In the genomic region with DNA sequence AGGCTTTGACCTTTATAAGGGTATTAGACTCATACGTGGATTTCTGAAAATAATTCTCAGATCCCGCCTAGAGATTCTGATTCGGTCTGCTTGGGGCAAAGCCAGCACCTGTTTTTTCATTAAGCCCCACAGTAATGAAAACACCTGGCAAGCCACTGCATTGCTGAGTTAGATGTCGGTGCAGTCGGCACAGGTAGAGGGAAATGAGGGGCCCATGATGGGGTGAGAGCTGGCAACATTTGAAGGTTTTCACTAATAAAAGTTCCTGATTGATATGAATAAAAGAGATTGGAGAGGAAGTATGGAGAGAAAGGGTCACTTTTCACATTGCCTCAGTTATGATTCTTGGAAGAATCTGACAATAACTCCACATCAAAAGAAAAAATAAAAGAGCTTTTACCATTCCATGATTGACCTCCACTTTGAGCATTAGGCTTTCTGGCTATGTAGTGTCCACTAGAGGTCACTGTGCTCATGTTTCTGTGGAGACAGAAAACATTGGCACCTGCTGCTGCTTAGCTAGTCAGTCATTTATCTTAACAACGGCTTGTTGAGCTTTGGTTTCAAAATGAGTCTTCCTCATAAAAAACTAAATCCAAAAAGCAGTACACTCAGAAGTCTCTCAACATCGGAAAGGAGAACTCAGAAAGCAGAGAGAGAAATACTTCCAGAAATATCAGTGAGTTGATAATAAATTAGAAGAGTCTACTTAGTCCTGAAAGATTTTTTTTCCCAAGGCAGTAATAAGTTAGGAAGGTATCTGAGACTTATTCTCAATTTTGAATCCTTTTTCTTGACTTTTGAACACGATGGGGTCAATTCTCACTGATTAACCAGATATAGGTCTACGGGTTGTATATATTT, we compare ENCODE assay signal across 8 cellular contexts. TPM values are rescaled to one million over a fixed set of nuclear protein-coding genes. Genes with fewer than 3 reads are reported as not detected.
DNase-seq lines count a peak whose midpoint lies in the region; ATAC-seq and TF ChIP-seq lines count a peak whose summit lies in the region.

No MANE protein-coding gene starts in this region.

- H3K9me3 Mint-ChIP-seq in activated T-helper 1 cell treated with anti-CD3 and anti-CD28 coated beads, Interleukin-12 subunit alpha, Interleukin-12 subunit beta, Interleukin-2, Interleukin-4 antibody, amounts not matched to agents 30 ng/mL and 10 ng/mL and 1 ng/mL, durations not matched to agents 14 hours and 24 hours and 36 hours, result no peaks in the 10 kb centered on the region

- no peaks in the 10 kb centered on the region for H3K9me3 ChIP-seq in parathyroid adenoma (ENCODE audit: control insufficient read depth, low read length)

- H2AFZ ChIP-seq in parathyroid adenoma, result peak overlapping the region; percentile 67

- H3K27ac Mint-ChIP-seq in activated T-helper 1 cell treated with anti-CD3 and anti-CD28 coated beads, Interleukin-12 subunit alpha, Interleukin-12 subunit beta, Interleukin-2, Interleukin-4 antibody, amounts not matched to agents 30 ng/mL and 10 ng/mL and 1 ng/mL, durations not matched to agents 14 hours and 24 hours and 36 hours, result no peak overlapping the region

- H3K4me2 ChIP-seq in parathyroid adenoma (ENCODE audit: low read length), result peak overlapping the region; percentile 13

- H3K9ac ChIP-seq in parathyroid adenoma, result no peak overlapping the region

- DNase-seq in NCI-H1436 (lab: John Stamatoyannopoulos, UW), result peak; percentile 34
- no peak for DNase-seq in NCI-H1436 treated with DMSO at 0.1 percent for 48 hours (lab: John Stamatoyannopoulos, UW)
- DNase-seq in NCI-H345 treated with DMSO at 0.1 percent for 48 hours (lab: John Stamatoyannopoulos, UW; ENCODE audit: unreplicated experiment), result peak; percentile 68
- DNase-seq in activated T-helper 1 cell treated with anti-CD3 and anti-CD28 coated beads, Interleukin-12 subunit alpha, Interleukin-12 subunit beta, Interleukin-2, Interleukin-4 antibody, amounts not matched to agents 30 ng/mL and 10 ng/mL and 1 ng/mL, durations not matched to agents 14 hours and 24 hours and 36 hours (ENCODE audit: low spot score), result peak; percentile 27
- DNase-seq in globus pallidus (ENCODE audit: low spot score), result peak; percentile 73

- peaks cover 34% of the 10 kb centered on the region for H3K27me3 Mint-ChIP-seq in activated T-helper 1 cell treated with anti-CD3 and anti-CD28 coated beads, Interleukin-12 subunit alpha, Interleukin-12 subunit beta, Interleukin-2, Interleukin-4 antibody, amounts not matched to agents 30 ng/mL and 10 ng/mL and 1 ng/mL, durations not matched to agents 14 hours and 24 hours and 36 hours (ENCODE audit: insufficient read depth)

- H3K79me2 ChIP-seq in parathyroid adenoma, result no peaks in the 10 kb centered on the region

- intact Hi-C loops in activated T-helper 1 cell treated with anti-CD3 and anti-CD28 coated beads, Interleukin-12 subunit alpha, Interleukin-12 subunit beta, Interleukin-2, Interleukin-4 antibody, amounts not matched to agents 30 ng/mL and 10 ng/mL and 1 ng/mL, durations not matched to agents 14 hours and 24 hours and 36 hours (cut with micrococcal nuclease), result loop anchor here (1.0 to 2.0 kb wide), 2 partner anchors 9 to 238 kb away; no protein-coding TSS in a partner anchor

- no peak overlapping the region for H3K4me3 ChIP-seq in parathyroid adenoma (ENCODE audit: low read depth, low read length)

- no peak overlapping the region for H3K4me3 Mint-ChIP-seq in activated T-helper 1 cell treated with anti-CD3 and anti-CD28 coated beads, Interleukin-12 subunit alpha, Interleukin-12 subunit beta, Interleukin-2, Interleukin-4 antibody, amounts not matched to agents 30 ng/mL and 10 ng/mL and 1 ng/mL, durations not matched to agents 14 hours and 24 hours and 36 hours

- TF ChIP-seq CTCF in parathyroid adenoma (IDR thresholded peaks at IDR 0.05), result peak; percentile 85

- H3K27ac ChIP-seq in parathyroid adenoma, result no peak overlapping the region

- H3K4me1 ChIP-seq in parathyroid adenoma, result peaks cover 3% of the 10 kb centered on the region

- no peaks in the 10 kb centered on the region for H3K36me3 Mint-ChIP-seq in activated T-helper 1 cell treated with anti-CD3 and anti-CD28 coated beads, Interleukin-12 subunit alpha, Interleukin-12 subunit beta, Interleukin-2, Interleukin-4 antibody, amounts not matched to agents 30 ng/mL and 10 ng/mL and 1 ng/mL, durations not matched to agents 14 hours and 24 hours and 36 hours (ENCODE audit: low read depth)

- H3K27me3 ChIP-seq in parathyroid adenoma (ENCODE audit: control insufficient read depth, insufficient read depth, low read length), result no peaks in the 10 kb centered on the region

- H3K4me1 Mint-ChIP-seq in activated T-helper 1 cell treated with anti-CD3 and anti-CD28 coated beads, Interleukin-12 subunit alpha, Interleukin-12 subunit beta, Interleukin-2, Interleukin-4 antibody, amounts not matched to agents 30 ng/mL and 10 ng/mL and 1 ng/mL, durations not matched to agents 14 hours and 24 hours and 36 hours (ENCODE audit: low read depth), result peaks cover 6% of the 10 kb centered on the region

- no peaks in the 10 kb centered on the region for H3K36me3 ChIP-seq in parathyroid adenoma (ENCODE audit: control insufficient read depth, insufficient read depth, low read length)

- ATAC-seq in GM19468 (IDR thresholded peaks at IDR 0.05; ENCODE audit: extremely low read depth, unreplicated experiment), result peak; percentile 88
- peak; percentile 96 for ATAC-seq in HG03442 (IDR thresholded peaks at IDR 0.05; ENCODE audit: unreplicated experiment)

RNA-seq across cellular contexts. Expression of gene KLHL31, which starts 53.3 kb away (rescaled TPM):
- 0.13 and 0.22 TPM in 2 replicates for total RNA-seq in activated T-helper 1 cell treated with anti-CD3 and anti-CD28 coated beads, Interleukin-12 subunit alpha, Interleukin-12 subunit beta, Interleukin-2, Interleukin-4 antibody, amounts not matched to agents 30 ng/mL and 10 ng/mL and 1 ng/mL, durations not matched to agents 14 hours and 24 hours and 36 hours
